In genomic region chr18:75216926-75217303, GRCh38 we compare ENCODE assay signal across 1 cellular context.
TF ChIP-seq lines count a peak whose summit lies in the region.

No MANE protein-coding gene starts in this region.

TF ChIP-seq in HepG2, 621 proteins besides CTCF, POLR2A, EP300 and RAD21:
- TF ChIP-seq KDM5B (CRISPR knock-in tag; IDR thresholded peaks at IDR 0.05; ENCODE audit: borderline replicate concordance) (no peak), ZNF709 (CRISPR knock-in tag; IDR thresholded peaks at IDR 0.05) (no peak), ZNF83 (CRISPR knock-in tag; IDR thresholded peaks at IDR 0.05; ENCODE audit: borderline replicate concordance) (no peak), ZNF776 (CRISPR knock-in tag; IDR thresholded peaks at IDR 0.05) (no peak), ZNF546 (CRISPR knock-in tag; conservative IDR thresholded peaks at IDR 0.05) (no peak), SMC3 (IDR thresholded peaks at IDR 0.05; ENCODE audit: low read length) (no peak), ZFP36 (IDR thresholded peaks at IDR 0.05; ENCODE audit: borderline replicate concordance, low read depth, low read length, partially characterized antibody) (no peak), NFIC (IDR thresholded peaks at IDR 0.05; ENCODE audit: low read length) (no peak), KMT2B (CRISPR knock-in tag; IDR thresholded peaks at IDR 0.05) (no peak), MYC (CRISPR knock-in tag; IDR thresholded peaks at IDR 0.05; ENCODE audit: borderline replicate concordance) (no peak), SIX4 (CRISPR knock-in tag; IDR thresholded peaks at IDR 0.05) (no peak)
